Comparison of ENCODE assay signal across 9 cellular contexts in the genomic region with DNA sequence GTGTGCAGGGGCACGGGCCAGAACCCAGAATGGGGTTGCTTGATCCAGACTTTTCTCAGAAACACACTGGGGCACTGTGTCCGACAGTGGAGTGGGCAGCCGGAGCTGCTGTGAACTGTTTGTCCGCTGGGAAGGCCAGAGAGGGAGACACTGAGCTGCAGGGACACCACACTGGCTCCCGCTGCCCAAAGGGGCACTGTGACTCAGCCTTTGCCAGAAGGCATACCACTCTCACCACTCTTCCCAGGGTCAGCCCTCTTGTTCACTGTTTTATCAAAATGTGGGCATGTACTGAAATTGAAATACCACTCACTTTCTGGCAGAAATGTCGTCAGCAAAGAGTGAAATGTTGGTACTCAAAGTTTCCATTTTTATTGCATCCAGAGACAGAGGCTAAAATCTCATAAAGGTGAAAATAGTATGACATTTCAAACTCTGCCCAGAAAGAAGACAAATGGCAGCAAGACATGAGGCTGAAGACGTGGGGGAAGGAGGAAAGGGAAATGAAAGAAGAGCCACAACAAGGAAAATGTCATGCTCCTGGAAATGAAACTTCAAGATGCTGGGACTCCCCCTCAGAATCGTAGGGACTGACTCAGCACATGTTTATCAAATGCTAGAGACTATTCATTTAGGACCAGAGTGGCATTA. TPM values are rescaled to one million over a fixed set of nuclear protein-coding genes. Genes with fewer than 3 reads are reported as not detected.
A peak's percentile ranks its signal among the peaks of the same experiment; 100 is the strongest.
DNase-seq lines count a peak whose midpoint lies in the region; ATAC-seq and TF ChIP-seq lines count a peak whose summit lies in the region.
"Had no signal": no experiment of that assay in that cellular context is flagged by ENCODE, and none has a peak within 500 bp of the region (broad histone marks: within the 10 kb centered on the region; RNA-seq: fewer than 3 reads in every experiment).

No MANE protein-coding gene starts in this region.

- H3K27ac Mint-ChIP-seq in activated CD4-positive, alpha-beta T cell treated with anti-CD3 and anti-CD28 coated beads, Interleukin-2, amount 10 ng/mL, durations not matched to agents 7 days and 5 days = peak overlapping the region; percentile 98
- H3K27ac Mint-ChIP-seq in naive thymus-derived CD8-positive, alpha-beta T cell = peak overlapping the region; percentile 95 to 100 (median 100)

- ATAC-seq in HG03039 (IDR thresholded peaks at IDR 0.05; ENCODE audit: unreplicated experiment) = peak; percentile 51
- peak in 1 of 2 donors; percentile 1 for ATAC-seq in naive thymus-derived CD8-positive, alpha-beta T cell

- H3K4me1 Mint-ChIP-seq in activated CD4-positive, alpha-beta T cell treated with anti-CD3 and anti-CD28 coated beads, Interleukin-2, amount 10 ng/mL, durations not matched to agents 7 days and 5 days = peaks cover 71% of the 10 kb centered on the region
- H3K4me1 Mint-ChIP-seq in naive thymus-derived CD8-positive, alpha-beta T cell = peaks cover 23 to 80% (median 72%) of the 10 kb centered on the region in 4 donors

- H3K4me3 Mint-ChIP-seq in activated CD4-positive, alpha-beta T cell treated with anti-CD3 and anti-CD28 coated beads, Interleukin-2, amount 10 ng/mL, durations not matched to agents 7 days and 5 days = peak overlapping the region; percentile 78
- peak overlapping the region; percentile 82 to 97 (median 90) for H3K4me3 Mint-ChIP-seq in naive thymus-derived CD8-positive, alpha-beta T cell

- POLR2A ChIA-PET in activated CD4-positive, alpha-beta T cell treated with anti-CD3 and anti-CD28 coated beads, Interleukin-2, amount 10 ng/mL, durations not matched to agents 7 days and 5 days (lab: Charles Lee) = interaction anchor here (0.5 to 1.0 kb wide), 4 partner anchors 19 to 72 kb away, joined by 3 to 6 read pairs (median 3); no protein-coding TSS in a partner anchor
- POLR2A ChIA-PET in naive thymus-derived CD8-positive, alpha-beta T cell (lab: Charles Lee) = interaction anchor here (1.3 to 17.7 kb wide), 10 partner anchors 11 to 923 kb away, joined by 4 to 989 read pairs (median 32); a partner anchor contains a TSS
- POLR2A ChIA-PET in HEK293T (lab: Yijun Ruan, JAX) = no interaction called here

- CTCF ChIA-PET in activated CD4-positive, alpha-beta T cell treated with anti-CD3 and anti-CD28 coated beads, Interleukin-2, amount 10 ng/mL, durations not matched to agents 7 days and 5 days (lab: Charles Lee) = interaction anchor here (0.6 to 2.0 kb wide), 7 partner anchors 18 to 293 kb away, joined by 3 to 4 read pairs (median 3); no protein-coding TSS in a partner anchor
- CTCF ChIA-PET in HEK293T (lab: Yijun Ruan, JAX) = no interaction called here

- TF ChIP-seq CTCF in GM12874 (IDR thresholded peaks at IDR 0.05; ENCODE audit: insufficient read depth, low read depth, low read length) = 0 out of 2 replicates have a peak, but pooled peaks have one; percentile 10

- peaks cover 11% of the 10 kb centered on the region for H3K9me3 Mint-ChIP-seq in activated CD4-positive, alpha-beta T cell treated with anti-CD3 and anti-CD28 coated beads, Interleukin-2, amount 10 ng/mL, durations not matched to agents 7 days and 5 days
- H3K9me3 Mint-ChIP-seq in naive thymus-derived CD8-positive, alpha-beta T cell = peaks cover 0 to 6% (median 0%) of the 10 kb centered on the region in 9 donors

- H3K36me3 Mint-ChIP-seq in activated CD4-positive, alpha-beta T cell treated with anti-CD3 and anti-CD28 coated beads, Interleukin-2, amount 10 ng/mL, durations not matched to agents 7 days and 5 days (ENCODE audit: low read depth) = peaks cover 20% of the 10 kb centered on the region
- peaks cover 2 to 10% (median 4%) of the 10 kb centered on the region in 3 donors for H3K36me3 Mint-ChIP-seq in naive thymus-derived CD8-positive, alpha-beta T cell

- peak; percentile 55 for DNase-seq in activated CD4-positive, alpha-beta T cell treated with anti-CD3 and anti-CD28 coated beads, Interleukin-2, amount 10 ng/mL, durations not matched to agents 7 days and 5 days
- DNase-seq in naive thymus-derived CD8-positive, alpha-beta T cell = peak in 7 of 10 donors; percentile 28 to 64 (median 45)
- DNase-seq in middle frontal gyrus (ENCODE audit: extremely low spot score, low spot score) = no peak
- DNase-seq in NCI-H2171 treated with DMSO at 0.1 percent for 48 hours (lab: John Stamatoyannopoulos, UW) = no peak
- DNase-seq in NCI-H524 (lab: John Stamatoyannopoulos, UW) = no peak
- no peak for DNase-seq in HEK293T (ENCODE audit: extremely low spot score)
- DNase-seq: uterus had no signal

- no peaks in the 10 kb centered on the region for H3K27me3 Mint-ChIP-seq in activated CD4-positive, alpha-beta T cell treated with anti-CD3 and anti-CD28 coated beads, Interleukin-2, amount 10 ng/mL, durations not matched to agents 7 days and 5 days
- no peaks in the 10 kb centered on the region for H3K27me3 Mint-ChIP-seq in naive thymus-derived CD8-positive, alpha-beta T cell

TF ChIP-seq in HEK293T, 16 proteins besides CTCF, POLR2A, EP300 and RAD21:
- TF ChIP-seq SP1 (IDR thresholded peaks at IDR 0.05) (no peak), BHLHE40 (IDR thresholded peaks at IDR 0.05; ENCODE audit: borderline replicate concordance) (no peak), FOXM1 (IDR thresholded peaks at IDR 0.05; ENCODE audit: borderline replicate concordance) (no peak), ZNF384 (IDR thresholded peaks at IDR 0.05) (no peak), LEF1 (IDR thresholded peaks at IDR 0.05; ENCODE audit: borderline replicate concordance) (no peak), TARDBP (IDR thresholded peaks at IDR 0.05) (no peak), ARNT (IDR thresholded peaks at IDR 0.05) (no peak), ELF4 (IDR thresholded peaks at IDR 0.05) (no peak), SUZ12 (IDR thresholded peaks at IDR 0.05) (no peak), HDGF (IDR thresholded peaks at IDR 0.05; ENCODE audit: borderline replicate concordance) (no peak), FOXK2 (IDR thresholded peaks at IDR 0.05) (no peak), NFRKB (IDR thresholded peaks at IDR 0.05) (no peak), FOXA1 (IDR thresholded peaks at IDR 0.05) (no peak)
- TF ChIP-seq, protein P1, sequence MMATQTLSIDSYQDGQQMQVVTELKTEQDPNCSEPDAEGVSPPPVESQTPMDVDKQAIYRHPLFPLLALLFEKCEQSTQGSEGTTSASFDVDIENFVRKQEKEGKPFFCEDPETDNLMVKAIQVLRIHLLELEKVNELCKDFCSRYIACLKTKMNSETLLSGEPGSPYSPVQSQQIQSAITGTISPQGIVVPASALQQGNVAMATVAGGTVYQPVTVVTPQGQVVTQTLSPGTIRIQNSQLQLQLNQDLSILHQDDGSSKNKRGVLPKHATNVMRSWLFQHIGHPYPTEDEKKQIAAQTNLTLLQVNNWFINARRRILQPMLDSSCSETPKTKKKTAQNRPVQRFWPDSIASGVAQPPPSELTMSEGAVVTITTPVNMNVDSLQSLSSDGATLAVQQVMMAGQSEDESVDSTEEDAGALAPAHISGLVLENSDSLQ (IDR thresholded peaks at IDR 0.05) = no peak

RNA-seq across cellular contexts. Expression of a gene that starts 4.5 kb away (rescaled TPM):
- total RNA-seq in activated CD4-positive, alpha-beta T cell treated with anti-CD3 and anti-CD28 coated beads, Interleukin-2, amount 10 ng/mL, durations not matched to agents 7 days and 5 days = 100 to 1,000 TPM; 451 to 533 TPM
- total RNA-seq in naive thymus-derived CD8-positive, alpha-beta T cell = 1,000 to 10,000 TPM; 1,319 to 1,437 TPM
- polyA plus RNA-seq in naive thymus-derived CD8-positive, alpha-beta T cell = 100 to 1,000 TPM; 569 to 668 (median 661) TPM

Comparison
In these comparisons a context has a peak if more than half of its experiments do, and no peak if none do; other contexts are left out.
1. DNase-seq: peak in activated CD4-positive, alpha-beta T cell treated with anti-CD3 and anti-CD28 coated beads, Interleukin-2, amount 10 ng/mL, durations not matched to agents 7 days and 5 days (single experiment) and naive thymus-derived CD8-positive, alpha-beta T cell (7 of 10); none in middle frontal gyrus (single experiment), NCI-H2171 treated with DMSO at 0.1 percent for 48 hours (single experiment), NCI-H524 (0 of 2) and HEK293T (single experiment).